8 cellular contexts compared by ENCODE assay signal in the genomic region with DNA sequence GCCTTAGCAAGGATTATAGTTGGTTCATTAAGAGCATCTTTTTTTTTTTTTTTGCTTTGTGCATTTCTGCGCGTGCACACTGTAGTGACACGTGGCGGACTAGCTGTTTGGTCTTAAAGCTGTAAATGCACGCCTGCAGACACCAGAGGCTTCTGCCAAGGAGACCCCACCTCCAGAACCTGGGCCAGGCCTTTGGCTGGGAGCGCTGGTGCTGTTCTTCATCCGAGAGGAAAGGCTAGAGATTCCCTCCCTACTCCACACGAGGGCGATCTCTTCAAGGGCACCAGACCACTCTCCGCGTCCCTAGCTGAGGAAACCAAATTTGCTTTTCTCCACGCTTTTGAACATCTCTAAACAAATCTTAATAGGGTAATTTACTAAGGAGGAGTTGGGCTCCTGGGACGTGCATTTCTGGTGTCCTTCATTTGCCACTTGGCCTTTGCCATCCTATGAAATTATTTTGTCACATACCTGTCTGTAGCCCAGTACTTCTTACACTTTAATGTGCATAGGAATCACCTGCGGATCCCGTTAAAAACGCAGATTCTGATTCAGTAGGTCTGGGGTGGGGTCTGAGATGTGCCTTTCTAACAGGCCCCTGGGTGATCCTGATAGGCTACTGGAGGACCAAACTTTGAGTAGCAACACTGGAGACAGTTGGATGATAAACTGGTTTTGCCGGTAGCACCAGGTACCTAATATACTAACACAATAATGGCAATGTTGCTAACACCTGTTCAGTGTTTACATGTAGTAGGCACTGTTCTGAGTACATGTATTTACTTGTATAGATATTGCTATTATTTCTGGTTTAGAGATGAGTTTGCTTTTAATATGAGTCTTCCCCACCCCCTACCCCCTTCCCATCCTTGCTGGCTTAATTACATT. TPM values are rescaled to one million over a fixed set of nuclear protein-coding genes. Genes with fewer than 3 reads are reported as not detected.
DNase-seq lines count a peak whose midpoint lies in the region; ATAC-seq and TF ChIP-seq lines count a peak whose summit lies in the region.

No MANE protein-coding gene starts in this region.

- peak; percentile 86 for TF ChIP-seq CTCF in endodermal cell (conservative IDR thresholded peaks at IDR 0.05)

- H3K4me3 Mint-ChIP-seq in T-helper 2 cell treated with Interferon-gamma antibody and Interleukin-4, amounts not matched to agents 5 μg/mL and 100 μg/mL, for 36 hours: peak overlapping the region; percentile 6
- H3K4me3 Mint-ChIP-seq in endodermal cell (no peak overlapping the region), naive B cell (peak overlapping the region in 2 of 8 donors; percentile 18 to 22)

- ATAC-seq in HG02571 (IDR thresholded peaks at IDR 0.05; ENCODE audit: unreplicated experiment) (peak; percentile 58), naive B cell (ENCODE audit: low read depth in 2 of 2) (peak; percentile 48 to 56), GM18520 (IDR thresholded peaks at IDR 0.05; ENCODE audit: unreplicated experiment) (no peak)

- H3K4me3 ChIP-seq in endodermal cell (ENCODE audit: low read length): no peak overlapping the region

- no peaks in the 10 kb centered on the region for H3K9me3 Mint-ChIP-seq in T-helper 2 cell treated with Interferon-gamma antibody and Interleukin-4, amounts not matched to agents 5 μg/mL and 100 μg/mL, for 36 hours
- H3K9me3 Mint-ChIP-seq in endodermal cell (peaks cover 16% of the 10 kb centered on the region), naive B cell (peaks cover 6 to 25% (median 12%) of the 10 kb centered on the region in 7 donors)

- 19 to 20% methylated on average over 8 to 17 of the region's 17 CpGs for WGBS in endodermal cell (ENCODE audit: insufficient coverage in 1 of 2, insufficient read length in 1 of 2), 2 experiments

- H3K27ac Mint-ChIP-seq in T-helper 2 cell treated with Interferon-gamma antibody and Interleukin-4, amounts not matched to agents 5 μg/mL and 100 μg/mL, for 36 hours: no peak overlapping the region
- H3K27ac Mint-ChIP-seq in endodermal cell (no peak overlapping the region), naive B cell (no peak overlapping the region)

- H3K36me3 Mint-ChIP-seq in T-helper 2 cell treated with Interferon-gamma antibody and Interleukin-4, amounts not matched to agents 5 μg/mL and 100 μg/mL, for 36 hours (ENCODE audit: low read depth): no peaks in the 10 kb centered on the region
- no peaks in the 10 kb centered on the region for H3K36me3 Mint-ChIP-seq in endodermal cell (ENCODE audit: low read depth)
- peaks cover 5 to 14% of the 10 kb centered on the region in 2 donors for H3K36me3 Mint-ChIP-seq in naive B cell

- no peak overlapping the region for H3K27ac ChIP-seq in endodermal cell (ENCODE audit: low read depth, low read length)

- peaks cover 6% of the 10 kb centered on the region for H3K4me1 ChIP-seq in endodermal cell (ENCODE audit: control insufficient read depth, insufficient read depth, low read length)

- peaks cover 60% of the 10 kb centered on the region for H3K27me3 ChIP-seq in endodermal cell (ENCODE audit: control insufficient read depth, insufficient read depth, low read length, poor library complexity, severe bottlenecking)

- peaks cover 64% of the 10 kb centered on the region for H3K27me3 Mint-ChIP-seq in T-helper 2 cell treated with Interferon-gamma antibody and Interleukin-4, amounts not matched to agents 5 μg/mL and 100 μg/mL, for 36 hours (ENCODE audit: low read depth)
- H3K27me3 Mint-ChIP-seq in endodermal cell (ENCODE audit: insufficient read depth) (peaks cover 93% of the 10 kb centered on the region), naive B cell (peaks cover 55 to 95% (median 79%) of the 10 kb centered on the region in 3 donors)

- peak; percentile 62 for DNase-seq in activated CD8-positive, alpha-beta memory T cell treated with anti-CD3 and anti-CD28 coated beads for 24 hours
- no peak for DNase-seq in activated CD8-positive, alpha-beta memory T cell treated with anti-CD3 and anti-CD28 coated beads, Interleukin-2, amount 50 U/mL, for 4 hours
- DNase-seq in NCI-H146 treated with DMSO at 0.1 percent for 48 hours (lab: John Stamatoyannopoulos, UW; ENCODE audit: unreplicated experiment) (peak; percentile 47), endodermal cell (peak; percentile 91), naive B cell (peak; percentile 2)
- DNase-seq in T-helper 2 cell treated with Interferon-gamma antibody and Interleukin-4, amounts not matched to agents 5 μg/mL and 100 μg/mL, for 36 hours (ENCODE audit: low spot score): peak; percentile 22

- H3K4me1 Mint-ChIP-seq in T-helper 2 cell treated with Interferon-gamma antibody and Interleukin-4, amounts not matched to agents 5 μg/mL and 100 μg/mL, for 36 hours (ENCODE audit: low read depth): peaks cover 11% of the 10 kb centered on the region
- peaks cover 5% of the 10 kb centered on the region for H3K4me1 Mint-ChIP-seq in endodermal cell
- H3K4me1 Mint-ChIP-seq in naive B cell: peaks cover 9 to 20% (median 9%) of the 10 kb centered on the region in 3 donors

- no peaks in the 10 kb centered on the region for H3K36me3 ChIP-seq in endodermal cell (ENCODE audit: control insufficient read depth, insufficient read depth, low read length)

- no peak overlapping the region for H3K9ac ChIP-seq in endodermal cell (ENCODE audit: extremely low read depth, low read length, poor library complexity, severe bottlenecking)

- no peaks in the 10 kb centered on the region for H3K9me3 ChIP-seq in endodermal cell (ENCODE audit: control insufficient read depth, low read length)

RNA-seq across cellular contexts. Expression of a gene that starts 1.3 kb away (rescaled TPM):
- total RNA-seq in endodermal cell: under 1 TPM; 0.35 to 0.53 TPM
- polyA plus RNA-seq in endodermal cell (2013, experiment 1 of 2): not detected
- not detected for polyA plus RNA-seq in endodermal cell (2013, experiment 2 of 2)
- not detected for polyA plus RNA-seq in naive B cell (ENCODE audit: low read depth in 6 of 6)
